ENCODE assay signal across 30 cellular contexts in the genomic region with DNA sequence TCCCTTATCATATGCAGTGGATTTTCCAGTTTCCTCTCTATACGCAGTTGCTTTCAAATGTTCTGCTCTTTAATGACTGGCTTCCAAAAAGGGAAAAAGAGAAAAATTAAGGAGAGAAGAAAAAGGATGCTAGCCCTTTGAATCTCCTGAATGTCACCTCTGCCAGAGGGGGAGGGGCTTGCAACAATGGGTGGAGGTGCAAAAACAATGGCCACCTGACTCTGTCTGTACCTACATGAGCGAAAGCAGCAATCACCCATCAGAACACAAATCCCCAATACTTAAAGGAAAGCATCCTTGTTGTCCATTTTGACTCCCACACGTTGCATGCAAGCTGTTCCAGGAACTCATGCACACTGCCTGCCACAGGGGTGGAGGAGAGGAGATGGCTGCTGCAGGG.
"Had no signal": no experiment of that assay in that cellular context is flagged by ENCODE, and none has a peak within 500 bp of the region (broad histone marks: within the 10 kb centered on the region; RNA-seq: fewer than 3 reads in every experiment).

No MANE protein-coding gene starts in this region.

- ATAC-seq: left colon; left lung; lower lobe of right lung; natural killer cell; right cardiac atrium; sciatic nerve; stimulated activated naive B cell treated with anti-CD40 and anti-IgM and Interleukin-4, amounts not matched to agents 10 μg/mL and 1 μg/mL and 100 μg/mL, for 72 hours; stimulated activated naive CD8-positive, alpha-beta T cell treated with anti-CD3 and anti-CD28 coated beads, Interleukin-15, Interleukin-2, amounts not matched to agents 100 U/mL and 50 U/mL, for 24 hours had no signal

- H3K36me3 ChIP-seq: left lung, lower lobe of right lung, ovary, prostate gland, thyroid gland, transverse colon, upper lobe of left lung, vagina had no signal

- H3K4me1 ChIP-seq: lower lobe of right lung, prostate gland, stomach, testis, thyroid gland, transverse colon, upper lobe of left lung, vagina had no signal

- H3K27ac ChIP-seq: left lung, lower lobe of right lung, ovary, prostate gland, skin epidermis, stomach, testis, thyroid gland, transverse colon, upper lobe of left lung, vagina had no signal

- FAIRE-seq: islet of Langerhans had no signal

- H3K27ac Mint-ChIP-seq: immature natural killer cell; mesothelial cell of epicardium; naive B cell; natural killer cell; nephron progenitor cell; stimulated activated naive B cell treated with anti-CD40 and anti-IgM and Interleukin-4, amounts not matched to agents 10 μg/mL and 1 μg/mL and 100 μg/mL, for 72 hours had no signal

- DNase-seq: hypothalamus; immature natural killer cell; kidney; left colon; left lung; lower lobe of right lung; mesendoderm; naive B cell; natural killer cell; nephron progenitor cell; ovary; retina; right cardiac atrium; stimulated activated CD4-positive, alpha-beta T cell treated with anti-CD3 and anti-CD28 coated beads, Interleukin-12 subunit alpha, Interleukin-12 subunit beta, amount 100 ng/mL, for 4 hours; stimulated activated CD4-positive, alpha-beta T cell treated with anti-CD3 and anti-CD28 coated beads, Interleukin-15, amount 100 ng/mL, for 24 hours; stimulated activated CD4-positive, alpha-beta T cell treated with anti-CD3 and anti-CD28 coated beads, Interleukin-2, amount 100 ng/mL, for 24 hours; stimulated activated CD4-positive, alpha-beta T cell treated with anti-CD3 and anti-CD28 coated beads, Interleukin-4, amount 100 ng/mL, for 1 hour; stimulated activated naive B cell treated with anti-CD40 and anti-IgM and Interleukin-4, amounts not matched to agents 10 μg/mL and 1 μg/mL and 100 μg/mL, for 72 hours; stimulated activated naive CD8-positive, alpha-beta T cell treated with anti-CD3 and anti-CD28 coated beads, Interleukin-15, Interleukin-2, amounts not matched to agents 100 U/mL and 50 U/mL, for 24 hours; stomach; testis; thyroid gland; transverse colon; upper lobe of left lung had no signal

- H3K9me3 ChIP-seq: ovary, prostate gland, testis, thyroid gland, vagina had no signal

- H3K4me1 Mint-ChIP-seq: mesothelial cell of epicardium; nephron progenitor cell; stimulated activated naive B cell treated with anti-CD40 and anti-IgM and Interleukin-4, amounts not matched to agents 10 μg/mL and 1 μg/mL and 100 μg/mL, for 72 hours had no signal

- H3K27me3 Mint-ChIP-seq: stimulated activated naive B cell treated with anti-CD40 and anti-IgM and Interleukin-4, amounts not matched to agents 10 μg/mL and 1 μg/mL and 100 μg/mL, for 72 hours had no signal

- H3K4me3 ChIP-seq: left lung, lower lobe of right lung, ovary, prostate gland, skin epidermis, stomach, testis, thyroid gland, transverse colon, upper lobe of left lung, vagina had no signal

- H3K27me3 ChIP-seq: left lung, ovary, stomach, testis, thyroid gland, transverse colon, upper lobe of left lung, vagina had no signal

- H3K4me3 Mint-ChIP-seq: immature natural killer cell; mesothelial cell of epicardium; naive B cell; natural killer cell; nephron progenitor cell; stimulated activated naive B cell treated with anti-CD40 and anti-IgM and Interleukin-4, amounts not matched to agents 10 μg/mL and 1 μg/mL and 100 μg/mL, for 72 hours had no signal
